Comparison of ENCODE assay signal across 10 cellular contexts in genomic region chr19:2308114-2308556, GRCh38. TPM values are rescaled to one million over a fixed set of nuclear protein-coding genes. Genes with fewer than 3 reads are reported as not detected.
DNase-seq lines count a peak whose midpoint lies in the region; ATAC-seq, FAIRE-seq and TF ChIP-seq lines count a peak whose summit lies in the region.
"Had no signal": no experiment of that assay in that cellular context is flagged by ENCODE, and none has a peak within 500 bp of the region (broad histone marks: within the 10 kb centered on the region; RNA-seq: fewer than 3 reads in every experiment).

LINGO3 (minus strand) TSS chr19:2308154; CDS start chr19:2291776, 16,378 bp downstream.

- no peak for FAIRE-seq in endothelial cell of umbilical vein (lab: Jason Lieb, UNC)

- peaks cover 10 to 22% of the 10 kb centered on the region in 2 experiments for H3K27me3 ChIP-seq in endothelial cell of umbilical vein (ENCODE audit: control insufficient read depth in 2 of 2, insufficient read depth in 2 of 2, low read length in 2 of 2)
- H3K27me3 ChIP-seq in rectal smooth muscle tissue (ENCODE audit: control insufficient read depth, insufficient read depth, low read length): peaks cover 20% of the 10 kb centered on the region

- H3K36me3 ChIP-seq in endothelial cell of umbilical vein (ENCODE audit: control insufficient read depth in 2 of 2, extremely low read depth in 1 of 2, insufficient read depth in 2 of 2, low read length in 2 of 2): no peaks in the 10 kb centered on the region
- no peaks in the 10 kb centered on the region for H3K36me3 ChIP-seq in rectal smooth muscle tissue (ENCODE audit: control insufficient read depth, insufficient read depth, low read length)
- H3K36me3 ChIP-seq: gastroesophageal sphincter had no signal

- BruUV-seq in endothelial cell of umbilical vein (replicated peaks; lab: Mats Ljungman, UMichigan): no TSS peak

- dilution Hi-C loops in endothelial cell of umbilical vein (cut with MboI; ENCODE audit: extremely low pct_ligation_motif_present, low sequenced_read_pairs): no loop called here

- no peak within 1 kb of the TSS for H2AFZ ChIP-seq in endothelial cell of umbilical vein (ENCODE audit: low read depth, low read length)

- TF ChIP-seq POLR2A in endothelial cell of umbilical vein (IDR thresholded peaks at IDR 0.05; ENCODE audit: low read depth, low read length): no peak

- no peak within 1 kb of the TSS for H3K4me2 ChIP-seq in endothelial cell of umbilical vein (ENCODE audit: insufficient read depth, low read length)

- peak; percentile 16 for DNase-seq in NCI-H345 (lab: John Stamatoyannopoulos, UW)
- no peak for DNase-seq in NCI-H345 treated with DMSO at 0.1 percent for 48 hours (lab: John Stamatoyannopoulos, UW; ENCODE audit: unreplicated experiment)
- peak; percentile 81 for DNase-seq in NCI-H69 (lab: John Stamatoyannopoulos, UW)
- DNase-seq in endothelial cell of umbilical vein (ENCODE audit: low read depth, low spot score): no peak
- no peak for DNase-seq in GOT3 (lab: John Stamatoyannopoulos, UW)

- H3K9me1 ChIP-seq in endothelial cell of umbilical vein (replicated peaks; ENCODE audit: control insufficient read depth, extremely low read depth, insufficient read depth, low read length): no peaks in the 10 kb centered on the region

- H3K79me2 ChIP-seq in endothelial cell of umbilical vein (ENCODE audit: control insufficient read depth, insufficient read depth, low read length): no peaks in the 10 kb centered on the region

- ATAC-seq in HG03521 (IDR thresholded peaks at IDR 0.05; ENCODE audit: unreplicated experiment): no peak
- ATAC-seq in GM18867 (IDR thresholded peaks at IDR 0.05; ENCODE audit: unreplicated experiment): no peak
- ATAC-seq: gastroesophageal sphincter had no signal

- intact Hi-C loops in endothelial cell of umbilical vein (cut with micrococcal nuclease): no loop called here

- no peaks in the 10 kb centered on the region for H3K4me1 ChIP-seq in endothelial cell of umbilical vein (ENCODE audit: control insufficient read depth, extremely low read depth, insufficient read depth, low read length)
- no peaks in the 10 kb centered on the region for H3K4me1 ChIP-seq in rectal smooth muscle tissue (ENCODE audit: control insufficient read depth, insufficient read depth, low read length)

- no peak for TF ChIP-seq CTCF in endothelial cell of umbilical vein (IDR thresholded peaks at IDR 0.05; ENCODE audit: extremely low read depth in 1 of 2, insufficient read depth in 1 of 2, low read depth in 1 of 2, low read length in 2 of 2)

- H3K4me3 ChIP-seq in endothelial cell of umbilical vein (replicated peaks in 1 of 3; ENCODE audit: insufficient read depth in 1 of 3, low read depth in 1 of 3, low read length in 3 of 3) (no peak within 1 kb of the TSS), rectal smooth muscle tissue (ENCODE audit: low read length) (peak within 1 kb of the TSS; percentile 27)

- POLR2A ChIA-PET in endothelial cell of umbilical vein (lab: Charles Lee): no interaction called here

- no peaks in the 10 kb centered on the region for H3K9me3 ChIP-seq in endothelial cell of umbilical vein (replicated peaks; ENCODE audit: control insufficient read depth, insufficient read depth, low read length)
- H3K9me3 ChIP-seq: gastroesophageal sphincter had no signal

- no peak within 1 kb of the TSS for H3K27ac ChIP-seq in endothelial cell of umbilical vein (ENCODE audit: insufficient read depth, low read depth, low read length)
- H3K27ac ChIP-seq in rectal smooth muscle tissue (ENCODE audit: low read depth, low read length): no peak within 1 kb of the TSS
- H3K27ac ChIP-seq: gastroesophageal sphincter had no signal

- CTCF ChIA-PET in endothelial cell of umbilical vein (lab: Charles Lee): no interaction called here

- no peaks in the 10 kb centered on the region for H4K20me1 ChIP-seq in endothelial cell of umbilical vein (replicated peaks; ENCODE audit: control insufficient read depth, extremely low read depth, insufficient read depth, low read length)

- H3K9ac ChIP-seq in endothelial cell of umbilical vein (replicated peaks; ENCODE audit: extremely low read depth, insufficient read depth, low read length): no peak within 1 kb of the TSS
- H3K9ac ChIP-seq in rectal smooth muscle tissue (ENCODE audit: low read length): no peak within 1 kb of the TSS

TF ChIP-seq in endothelial cell of umbilical vein, 7 proteins besides CTCF, POLR2A, EP300 and RAD21:
- TF ChIP-seq POLR2AphosphoS5 (IDR thresholded peaks at IDR 0.05; ENCODE audit: insufficient read depth, low read depth, low read length) (no peak), JUN (IDR thresholded peaks at IDR 0.05; ENCODE audit: borderline replicate concordance, insufficient read depth, insufficient read length, low read depth) (no peak), EZH2 (IDR thresholded peaks at IDR 0.05; ENCODE audit: borderline replicate concordance, low read depth, low read length, severe bottlenecking) (peak; percentile 69), FOS (IDR thresholded peaks at IDR 0.05; ENCODE audit: borderline replicate concordance, insufficient read depth, low read length) (no peak), GATA2 (IDR thresholded peaks at IDR 0.05; ENCODE audit: insufficient read depth, insufficient read length, low read depth, low read length) (no peak), MAX (IDR thresholded peaks at IDR 0.05; ENCODE audit: insufficient read depth, insufficient read length) (no peak)
TF ChIP-seq in endothelial cell of umbilical vein: peak in this region for 1.

RNA-seq across cellular contexts. Expression of gene LINGO3, which starts in this region (rescaled TPM):
- total RNA-seq in endothelial cell of umbilical vein: not detected in 2 replicates
- not detected in 2 replicates for polyA plus RNA-seq in endothelial cell of umbilical vein
- polyA plus RNA-seq in endothelial cell of umbilical vein (2011; cell fraction: cytosol; rRNA removed): not detected in 2 replicates
- not detected in 2 replicates for polyA plus RNA-seq in endothelial cell of umbilical vein (2011; cell fraction: nucleus; rRNA removed)
- polyA plus RNA-seq in endothelial cell of umbilical vein (2012): not detected in 2 replicates
- not detected in 2 replicates for polyA minus RNA-seq in endothelial cell of umbilical vein
- not detected for polyA minus RNA-seq in endothelial cell of umbilical vein (2011; cell fraction: cytosol; rRNA and poly(A)+ RNA removed)
- polyA minus RNA-seq in endothelial cell of umbilical vein (2011; cell fraction: nucleus; rRNA and poly(A)+ RNA removed): not detected in 2 replicates
- total RNA-seq: gastroesophageal sphincter, pulmonary artery endothelial cell had no signal

Comparison
In these comparisons a context has a peak if more than half of its experiments do, and no peak if none do; other contexts are left out.
1. DNase-seq: peak in NCI-H345 (single experiment) and NCI-H69 (single experiment); none in NCI-H345 treated with DMSO at 0.1 percent for 48 hours (single experiment), endothelial cell of umbilical vein (single experiment) and GOT3 (single experiment).